Comparison of ENCODE assay signal across 8 cellular contexts in the genomic region with DNA sequence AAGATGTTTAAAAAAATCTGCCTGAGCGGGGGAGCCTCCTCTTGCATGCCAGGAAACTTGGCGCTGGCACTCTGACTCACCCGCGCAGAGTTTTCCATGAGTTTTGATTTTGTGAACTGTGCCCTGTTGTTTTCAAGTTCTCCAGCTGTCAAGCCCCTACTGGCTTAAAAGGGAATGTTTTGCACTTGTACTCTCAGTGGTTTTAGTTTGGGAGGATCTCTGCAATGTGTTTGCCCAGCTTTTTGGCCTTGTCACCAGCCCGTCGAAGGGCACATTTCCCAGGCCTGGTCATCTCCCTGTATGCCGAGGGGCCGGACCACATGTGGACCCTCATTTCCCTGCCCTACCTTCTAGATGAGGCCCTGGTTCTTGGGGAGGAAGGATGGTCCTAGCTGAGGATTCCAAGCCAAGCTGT. TPM values are rescaled to one million over a fixed set of nuclear protein-coding genes. Genes with fewer than 3 reads are reported as not detected.
A peak's percentile ranks its signal among the peaks of the same experiment; 100 is the strongest.
DNase-seq lines count a peak whose midpoint lies in the region; ATAC-seq and TF ChIP-seq lines count a peak whose summit lies in the region.

No MANE protein-coding gene starts in this region.

- POLR2A ChIA-PET in RWPE1 (lab: Yijun Ruan, JAX; ENCODE audit: low non-redundant PET), result no interaction called here

- CTCF ChIA-PET in RWPE1 (lab: Yijun Ruan, JAX), result interaction anchor here (0.7 to 1.0 kb wide), 2 partner anchors 10 to 18 kb away, joined by 3 to 4 read pairs; no protein-coding TSS in a partner anchor

- TF ChIP-seq CTCF in RWPE1 (conservative IDR thresholded peaks at IDR 0.05; ENCODE audit: low read depth), result peak; percentile 57

- DNase-seq in GM04504 (ENCODE audit: low read depth), result peak; percentile 69
- peak; percentile 61 for DNase-seq in RWPE1 (ENCODE audit: low spot score)
- peak; percentile 80 for DNase-seq in fibroblast of the conjunctiva (ENCODE audit: low read depth)
- peak; percentile 43 for DNase-seq in pulmonary artery endothelial cell (ENCODE audit: low read depth, low spot score)
- no peak for DNase-seq in activated T-cell treated with anti-CD3 and anti-CD28 coated beads, Interleukin-2, amount 50 U/mL, for 1 hour
- no peak for DNase-seq in GF-D8 (lab: John Stamatoyannopoulos, UW)
- no peak for DNase-seq in NCI-H1105 (lab: John Stamatoyannopoulos, UW)

- ATAC-seq in HG03175 (IDR thresholded peaks at IDR 0.05; ENCODE audit: unreplicated experiment), result no peak

- H3K27ac ChIP-seq in RWPE1, result peak overlapping the region; percentile 82

RNA-seq across cellular contexts. Expression of a gene that starts 12.2 kb away (rescaled TPM):
- total RNA-seq in pulmonary artery endothelial cell, result not detected in 2 replicates

RNA-seq across cellular contexts. Expression of a gene that starts 20.1 kb away (rescaled TPM):
- total RNA-seq in pulmonary artery endothelial cell, result not detected in 2 replicates

RNA-seq across cellular contexts. Expression of a gene that starts 47.9 kb away (rescaled TPM):
- 8.4 and 11.3 TPM in 2 replicates for total RNA-seq in pulmonary artery endothelial cell

Comparison
In these comparisons a context has a peak if more than half of its experiments do, and no peak if none do; other contexts are left out.
1. DNase-seq: peak in GM04504 (single experiment), RWPE1 (single experiment), fibroblast of the conjunctiva (single experiment) and pulmonary artery endothelial cell (single experiment); none in activated T-cell treated with anti-CD3 and anti-CD28 coated beads, Interleukin-2, amount 50 U/mL, for 1 hour (single experiment), GF-D8 (single experiment) and NCI-H1105 (single experiment).